Comparison of ENCODE assay signal across 8 cellular contexts in genomic region chr3:172675371-172676193, GRCh38. TPM values are rescaled to one million over a fixed set of nuclear protein-coding genes. Genes with fewer than 3 reads are reported as not detected.
DNase-seq lines count a peak whose midpoint lies in the region; ATAC-seq, FAIRE-seq and TF ChIP-seq lines count a peak whose summit lies in the region.

No MANE protein-coding gene starts in this region.

- H4K20me1 ChIP-seq in PC-9 (ENCODE audit: insufficient read depth) (no peaks in the 10 kb centered on the region), H1 (replicated peaks in 1 of 2; ENCODE audit: control insufficient read depth in 1 of 2, insufficient read depth in 2 of 2, low read length in 2 of 2) (no peaks in the 10 kb centered on the region)

- H3K9me3 Mint-ChIP-seq in nephron progenitor cell, result no peaks in the 10 kb centered on the region

- DNase-seq in DMS53 treated with DMSO at 0.1 percent for 48 hours (lab: John Stamatoyannopoulos, UW; ENCODE audit: unreplicated experiment) (peak; percentile 19), HS-5 (ENCODE audit: low read depth) (peak; percentile 61), PC-9 (peak in 1 of 2 experiments; percentile 61), H1 (ENCODE audit: low read depth in 1 of 2, low spot score in 2 of 2) (no peak), nephron progenitor cell (peak; percentile 22), cerebellar nuclear complex (lab: John Stamatoyannopoulos, UW) (no peak), caudate nucleus (lab: John Stamatoyannopoulos, UW) (no peak)

- peak; percentile 99 for TF ChIP-seq CTCF in PC-9 (conservative IDR thresholded peaks at IDR 0.05)
- TF ChIP-seq CTCF in H1 (IDR thresholded peaks at IDR 0.05; ENCODE audit: control extremely low read depth in 1 of 3, insufficient read depth in 1 of 3, low read depth in 1 of 3, low read length in 3 of 3), result peak in 2 of 3 experiments; percentile 14 to 75; a peak in 2 of 4 replicates
- peak; percentile 89 for TF ChIP-seq CTCF in nephron progenitor cell (IDR thresholded peaks at IDR 0.05)

- no peak overlapping the region for H3K4me3 Mint-ChIP-seq in nephron progenitor cell

- H3K4me2 ChIP-seq in PC-9 (peak overlapping the region; percentile 35), H1 (ENCODE audit: insufficient read depth in 1 of 2, low read depth in 2 of 2, low read length in 2 of 2) (no peak overlapping the region)

- H3K79me2 ChIP-seq in PC-9 (ENCODE audit: low read depth) (peaks cover 81% of the 10 kb centered on the region), H1 (ENCODE audit: control insufficient read depth in 1 of 2, insufficient read depth in 2 of 2, low read length in 2 of 2) (no peaks in the 10 kb centered on the region)

- POLR2A ChIA-PET in PC-9 (lab: Charles Lee; ENCODE audit: unreplicated experiment) (no interaction called here), H1 (lab: Charles Lee; ENCODE audit: partially characterized antibody) (interaction anchor here (1.0 to 1.4 kb wide), 2 partner anchors 17 to 75 kb away, joined by 3 to 4 read pairs; partner anchors contain the start of gene ECT2)

- peak overlapping the region; percentile 73 for H2BK120ac ChIP-seq in H1 (replicated peaks; ENCODE audit: low read depth, low read length)

- H3K56ac ChIP-seq in H1 (replicated peaks; ENCODE audit: insufficient read length, low read depth, low read length), result no peak overlapping the region

- H3K27me3 ChIP-seq in PC-9 (ENCODE audit: insufficient read depth, low read depth), result no peaks in the 10 kb centered on the region
- H3K27me3 ChIP-seq in H1 (replicated peaks in 1 of 4; ENCODE audit: control insufficient read depth in 3 of 4, extremely low read depth in 1 of 4, insufficient read depth in 3 of 4, low read length in 3 of 4), result no peaks in the 10 kb centered on the region

- H2BK20ac ChIP-seq in H1 (ENCODE audit: low read length), result no peak overlapping the region; the same call in 1 of the 2 replicates

- peak overlapping the region; percentile 60 for H3K4ac ChIP-seq in H1 (replicated peaks; ENCODE audit: insufficient read length, low read depth, low read length)

- H3K27ac ChIP-seq in PC-9 (peak overlapping the region; percentile 21; the same call in 1 of the 2 replicates), H1 (ENCODE audit: low read depth, low read length) (peak overlapping the region; percentile 52; the same call in 1 of the 2 replicates), caudate nucleus (ENCODE audit: low read depth, low read length) (no peak overlapping the region)

- H2BK5ac ChIP-seq in H1 (ENCODE audit: low read depth, low read length), result no peak overlapping the region

- H3K79me1 ChIP-seq in H1 (ENCODE audit: low read depth, low read length), result no peaks in the 10 kb centered on the region

- H3K18ac ChIP-seq in H1 (ENCODE audit: extremely low read depth, low read length), result no peak overlapping the region

- H3K4me3 ChIP-seq in PC-9, result no peak overlapping the region
- no peak overlapping the region for H3K4me3 ChIP-seq in H1 (ENCODE audit: extremely low read depth in 1 of 4, insufficient read depth in 2 of 4, low read depth in 3 of 4, low read length in 4 of 4)

- no peak overlapping the region for H4K5ac ChIP-seq in H1 (ENCODE audit: insufficient read length, low read depth, low read length)

- H3K9ac ChIP-seq in H1 (replicated peaks in 1 of 4; ENCODE audit: extremely low read depth in 1 of 4, low read depth in 3 of 4, low read length in 3 of 4), result no peak overlapping the region

- no peak overlapping the region for H2BK12ac ChIP-seq in H1 (ENCODE audit: low read depth, low read length)

- H4K8ac ChIP-seq in H1 (ENCODE audit: extremely low read depth, insufficient read depth, low read length), result no peak overlapping the region

- no peak overlapping the region for H3K23ac ChIP-seq in H1 (ENCODE audit: insufficient read length)

- TF ChIP-seq RAD21 in H1 (IDR thresholded peaks at IDR 0.05 in 1 of 2, conservative IDR thresholded peaks at IDR 0.05 in 1 of 2; ENCODE audit: low read depth in 2 of 2, low read length in 2 of 2), result peak in 1 of 2 experiments; percentile 40; a peak in 3 of 4 replicates

- BruUV-seq in PC-9 (replicated peaks; lab: Mats Ljungman, UMichigan), result no TSS peak

- H3K4me1 ChIP-seq in PC-9 (replicated peaks; ENCODE audit: insufficient read depth), result peaks cover 34% of the 10 kb centered on the region
- H3K4me1 ChIP-seq in H1 (replicated peaks in 1 of 4; ENCODE audit: control insufficient read depth in 3 of 4, insufficient read depth in 4 of 4, low read length in 3 of 4), result peaks cover 2 to 20% (median 14%) of the 10 kb centered on the region in 4 experiments; a peak in 5 of 7 replicates

- CTCF ChIA-PET in PC-9 (lab: Charles Lee) (interaction anchor here (1.5 kb wide), 1 partner anchor 11 kb away, joined by 3 read pairs; no protein-coding TSS in a partner anchor), H1 (lab: Charles Lee; ENCODE audit: partially characterized antibody) (interaction anchor here (0.6 to 5.0 kb wide), 17 partner anchors 7 to 186 kb away, joined by 3 to 34 read pairs (median 4); partner anchors contain the start of genes ECT2 and NCEH1)

- H2AFZ ChIP-seq in PC-9 (no peak overlapping the region), H1 (ENCODE audit: low read length) (no peak overlapping the region)

- H3K9me2 ChIP-seq in PC-9 (ENCODE audit: insufficient read depth), result no peaks in the 10 kb centered on the region

- peak; percentile 42 for FAIRE-seq in H1 (lab: Jason Lieb, UNC)

- intact Hi-C loops in PC-9 (cut with micrococcal nuclease; ENCODE audit: unreplicated experiment), result no loop called here

- H2AK5ac ChIP-seq in H1 (ENCODE audit: low read depth, low read length), result no peak overlapping the region

- H3K4me1 Mint-ChIP-seq in nephron progenitor cell, result peaks cover 29% of the 10 kb centered on the region

- TF ChIP-seq EP300 in H1 (IDR thresholded peaks at IDR 0.05; ENCODE audit: borderline replicate concordance in 1 of 2, low read depth in 2 of 2, low read length in 2 of 2), result no peak

- no peak for ATAC-seq in GM21619 (IDR thresholded peaks at IDR 0.05; ENCODE audit: unreplicated experiment)

- H3K9me3 ChIP-seq in PC-9 (ENCODE audit: insufficient read depth, low read depth), result no peaks in the 10 kb centered on the region
- no peaks in the 10 kb centered on the region for H3K9me3 ChIP-seq in H1 (ENCODE audit: insufficient read depth in 2 of 2, low read depth in 1 of 2, low read length in 1 of 2)

- peaks cover 18% of the 10 kb centered on the region; the same call in 1 of the 2 replicates for H3F3A ChIP-seq in PC-9 (ENCODE audit: insufficient read depth, low read depth)

- H3K27me3 Mint-ChIP-seq in nephron progenitor cell (ENCODE audit: low read depth, poor library complexity), result no peaks in the 10 kb centered on the region

- no peaks in the 10 kb centered on the region for H3K36me3 ChIP-seq in PC-9 (ENCODE audit: low read depth)
- H3K36me3 ChIP-seq in H1 (ENCODE audit: control insufficient read depth in 2 of 4, insufficient read depth in 4 of 4, low read length in 3 of 4), result no peaks in the 10 kb centered on the region

- H3K23me2 ChIP-seq in H1 (ENCODE audit: low read depth, low read length), result no peaks in the 10 kb centered on the region

- TF ChIP-seq POLR2A in H1 (IDR thresholded peaks at IDR 0.05; ENCODE audit: control extremely low read depth in 1 of 2, low read depth in 2 of 2, low read length in 2 of 2), result no peak

- 34% methylated on average over 7 of the region's 7 CpGs; no CpG with 5 or more reads in 1 of the 2 experiments for WGBS in H1 (ENCODE audit: extremely low coverage in 1 of 2, insufficient coverage in 1 of 2, insufficient read length in 1 of 2, insufficient replicate concordance in 2 of 2, low coverage in 1 of 2, low lambda C conversion rate in 2 of 2, missing lambda C conversion rate in 1 of 2), 2 experiments

- no peaks in the 10 kb centered on the region for H3K36me3 Mint-ChIP-seq in nephron progenitor cell (ENCODE audit: low read depth)

- H4K91ac ChIP-seq in H1 (replicated peaks; ENCODE audit: insufficient read length, low read length), result no peak overlapping the region

- H3K27ac Mint-ChIP-seq in nephron progenitor cell, result no peak overlapping the region

- H3K14ac ChIP-seq in H1 (ENCODE audit: insufficient read length), result no peak overlapping the region

- no peak overlapping the region; the same call in 1 of the 2 replicates for H2BK15ac ChIP-seq in H1 (ENCODE audit: low read length)

TF ChIP-seq in H1, 55 proteins besides CTCF, POLR2A, EP300 and RAD21:
- TF ChIP-seq RFX5 (IDR thresholded peaks at IDR 0.05; ENCODE audit: borderline replicate concordance, low read depth, low read length) (no peak), TEAD4 (IDR thresholded peaks at IDR 0.05; ENCODE audit: low read depth, low read length) (0 out of 2 replicates have a peak, but pooled peaks have one; percentile 3)

RNA-seq across cellular contexts. Expression of gene NCEH1, which starts 35.3 kb away (rescaled TPM):
- 39.6 and 43.5 TPM in 2 replicates for total RNA-seq in PC-9 (2021)
- 5.4 and 6.4 TPM in 2 replicates for total RNA-seq in H1 (2021; fragmentation: NEBNext Ultra II Directional; extraction: Animal tissue kit (Norgen Biotek cat#: 25700))
- polyA plus RNA-seq in H1 (2011; rRNA removed), result 1.4 and 2.2 TPM in 2 replicates
- 1.2 TPM for polyA plus RNA-seq in H1 (2011; cell fraction: cytosol; rRNA removed)
- polyA plus RNA-seq in H1 (2011; cell fraction: nucleus; rRNA removed), result 1.9 TPM
- 1.5 to 3.1 TPM (median 2.1 TPM) in 4 replicates for polyA plus RNA-seq in H1 (2012, experiment 1 of 2)
- polyA plus RNA-seq in H1 (2012, experiment 2 of 2), result 0.26 TPM
- polyA plus RNA-seq in H1 (2013, experiment 1 of 2), result 5.0 TPM
- 5.6 TPM for polyA plus RNA-seq in H1 (2013, experiment 2 of 2)
- polyA minus RNA-seq in H1 (2011; rRNA and poly(A)+ RNA removed), result 6.1 and 6.2 TPM in 2 replicates
- 2.6 TPM for polyA minus RNA-seq in H1 (2011; cell fraction: cytosol; rRNA and poly(A)+ RNA removed)
- polyA minus RNA-seq in H1 (2011; cell fraction: nucleus; rRNA and poly(A)+ RNA removed), result 8.0 TPM

Comparison
In these comparisons a context has a peak if more than half of its experiments do, and no peak if none do; other contexts are left out.
1. DNase-seq: peak in DMS53 treated with DMSO at 0.1 percent for 48 hours (single experiment), HS-5 (single experiment) and nephron progenitor cell (single experiment); none in H1 (0 of 2), cerebellar nuclear complex (0 of 2) and caudate nucleus (0 of 61).
2. CTCF ChIP-seq: peak in every context shown above with its lines; median percentile 99 in PC-9; 89 in nephron progenitor cell; 44 in H1.